Comparison of ENCODE assay signal across 27 cellular contexts in genomic region chr16:53852678-53853077, GRCh38.
"Had no signal": no experiment of that assay in that cellular context is flagged by ENCODE, and none has a peak within 500 bp of the region (broad histone marks: within the 10 kb centered on the region; RNA-seq: fewer than 3 reads in every experiment).

No MANE protein-coding gene starts in this region.

- H3K4me3 ChIP-seq: adrenal gland, esophagus muscularis mucosa, gastrocnemius medialis, ovary, smooth muscle cell, uterus had no signal

- H3K9me3 ChIP-seq: adrenal gland, gastrocnemius medialis, ovary, uterus had no signal

- H3K36me3 ChIP-seq: adrenal gland, gastrocnemius medialis, ovary, uterus, WERI-Rb-1 had no signal

- ATAC-seq: activated CD4-positive, CD25-positive, alpha-beta regulatory T cell treated with anti-CD3 and anti-CD28 coated beads, Interleukin-2, amount 50 U/mL, for 24 hours; gastrocnemius medialis; left colon; sciatic nerve; stimulated activated memory B cell treated with anti-CD40 and anti-IgM and Interleukin-4, amounts not matched to agents 10 μg/mL and 1 μg/mL and 100 μg/mL, for 72 hours; stimulated activated naive CD8-positive, alpha-beta T cell treated with anti-CD3 and anti-CD28 coated beads, Interleukin-15, amount 100 ng/mL, for 72 hours had no signal

- H3K27me3 ChIP-seq: adrenal gland, esophagus muscularis mucosa, gastrocnemius medialis, ovary, uterus had no signal

- H3K27ac ChIP-seq: adrenal gland, esophagus muscularis mucosa, gastrocnemius medialis, ovary, uterus, WERI-Rb-1 had no signal

- H3K4me1 ChIP-seq: esophagus muscularis mucosa had no signal

- FAIRE-seq: kidney had no signal

- H3K4me2 ChIP-seq: smooth muscle cell had no signal

- DNase-seq: activated CD4-positive, alpha-beta T cell treated with anti-CD3 and anti-CD28 coated beads for 48 hours; activated CD4-positive, alpha-beta T cell treated with anti-CD3 and anti-CD28 coated beads, Interleukin-2, amount 50 U/mL, for 48 hours; activated CD8-positive, alpha-beta memory T cell treated with anti-CD3 and anti-CD28 coated beads for 24 hours; activated effector memory CD4-positive, alpha-beta T cell treated with Interleukin-2 at 50 U/mL for 16 hours; activated naive CD4-positive, alpha-beta T cell treated with anti-CD3 and anti-CD28 coated beads for 36 hours; activated naive CD8-positive, alpha-beta T cell treated with anti-CD3 and anti-CD28 coated beads for 36 hours; adrenal gland; caudate nucleus; endodermal cell; gastrocnemius medialis; glutamatergic neuron; kidney; left colon; mammary epithelial cell; ovary; stimulated activated CD4-positive, alpha-beta T cell treated with anti-CD3 and anti-CD28 coated beads, Interleukin-1b, Interleukin-23, amount 100 ng/mL, for 48 hours; stimulated activated CD4-positive, alpha-beta T cell treated with anti-CD3 and anti-CD28 coated beads, Interleukin-4, amount 100 ng/mL, for 4 hours; stimulated activated CD8-positive, alpha-beta memory T cell treated with anti-CD3 and anti-CD28 coated beads, Interleukin-4, amount 100 ng/mL, for 48 hours; stimulated activated naive CD8-positive, alpha-beta T cell treated with anti-CD3 and anti-CD28 coated beads, Interleukin-15, amount 100 ng/mL, for 72 hours; substantia nigra; uterus; WERI-Rb-1 had no signal
